Comparison of ENCODE assay signal across 23 cellular contexts in the genomic region with DNA sequence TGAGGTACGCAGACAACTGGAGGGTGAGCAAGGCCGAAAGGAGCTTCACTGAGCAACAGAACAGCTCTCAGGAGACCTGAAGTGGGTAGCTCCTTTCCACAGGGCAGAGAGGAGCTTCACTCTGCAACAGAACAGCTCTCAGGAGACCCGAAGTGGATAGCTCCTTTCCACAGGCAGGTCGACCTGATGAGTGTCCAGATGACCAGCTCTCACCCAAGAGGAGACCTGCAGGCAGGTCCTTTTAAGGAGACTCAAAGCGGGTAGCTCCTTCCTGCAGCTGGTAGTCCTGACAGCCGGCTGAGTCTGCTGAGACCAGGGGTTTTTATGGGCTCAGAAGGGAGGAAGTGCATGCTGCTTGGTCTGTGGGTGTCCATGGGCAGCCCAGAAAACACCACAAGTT. TPM values are rescaled to one million over a fixed set of nuclear protein-coding genes. Genes with fewer than 3 reads are reported as not detected.
DNase-seq lines count a peak whose midpoint lies in the region; ATAC-seq, FAIRE-seq and TF ChIP-seq lines count a peak whose summit lies in the region.
"Had no signal": no experiment of that assay in that cellular context is flagged by ENCODE, and none has a peak within 500 bp of the region (broad histone marks: within the 10 kb centered on the region; RNA-seq: fewer than 3 reads in every experiment).

No MANE protein-coding gene starts in this region.

- TF ChIP-seq EP300 in HepG2 (IDR thresholded peaks at IDR 0.05; ENCODE audit: low read depth in 2 of 2, low read length in 2 of 2) (no peak), HepG2 (CRISPR knock-in tag; IDR thresholded peaks at IDR 0.05; ENCODE audit: borderline replicate concordance) (no peak)

- no peaks in the 10 kb centered on the region for H4K20me1 ChIP-seq in HepG2 (ENCODE audit: insufficient read depth, low read length)
- H4K20me1 ChIP-seq: BLaER1 had no signal

- CTCF ChIA-PET in HepG2 (lab: Yijun Ruan, JAX; ENCODE audit: low intra/inter-chr PET ratio, low total read pairs) = no interaction called here
- CTCF ChIA-PET in CD4-positive, alpha-beta memory T cell (lab: Charles Lee; ENCODE audit: partially characterized antibody) = no interaction called here

- H3K4me1 ChIP-seq in HepG2 (ENCODE audit: insufficient read depth, low read length) (peaks cover 6% of the 10 kb centered on the region), right lobe of liver (no peaks in the 10 kb centered on the region), neuronal stem cell (ENCODE audit: control insufficient read depth in 2 of 2, insufficient read depth in 1 of 2, low read depth in 1 of 2, low read length in 2 of 2) (no peaks in the 10 kb centered on the region)
- no peaks in the 10 kb centered on the region for H3K4me1 ChIP-seq in CD4-positive, alpha-beta memory T cell (ENCODE audit: insufficient read depth, low read length)
- H3K4me1 ChIP-seq: BLaER1 had no signal

- H3K4me3 Mint-ChIP-seq in CD4-positive, alpha-beta memory T cell = no peak overlapping the region
- H3K4me3 Mint-ChIP-seq: CD14-positive monocyte; CD8-positive, alpha-beta T cell; HFFc6; IgD-negative memory B cell had no signal

- H2AFZ ChIP-seq in HepG2 (ENCODE audit: low read length) (no peak overlapping the region), neuronal stem cell (ENCODE audit: low read length) (no peak overlapping the region)
- H2AFZ ChIP-seq: GM23248 had no signal

- peak; percentile 24; the same call in 1 of the 3 replicates for ATAC-seq in HepG2
- ATAC-seq in right lobe of liver = no peak
- no peak for ATAC-seq in GM18861 (IDR thresholded peaks at IDR 0.05; ENCODE audit: unreplicated experiment)
- ATAC-seq in GM21360 (IDR thresholded peaks at IDR 0.05; ENCODE audit: unreplicated experiment) = no peak
- ATAC-seq: CD8-positive, alpha-beta T cell had no signal

- H2BK5ac ChIP-seq in neuronal stem cell (ENCODE audit: low read length) = peak overlapping the region; percentile 87

- no peak for TF ChIP-seq POLR2A in HepG2 (IDR thresholded peaks at IDR 0.05; ENCODE audit: insufficient read depth in 1 of 2, low read depth in 2 of 2, low read length in 2 of 2)
- TF ChIP-seq POLR2A in right lobe of liver (IDR thresholded peaks at IDR 0.05) = no peak

- no peak overlapping the region for H2BK12ac ChIP-seq in neuronal stem cell (ENCODE audit: low read length)

- H3K9me3 Mint-ChIP-seq in CD4-positive, alpha-beta memory T cell = no peaks in the 10 kb centered on the region
- H3K9me3 Mint-ChIP-seq: CD8-positive, alpha-beta T cell; HFFc6; IgD-negative memory B cell had no signal

- H3K4me3 ChIP-seq in HepG2 (replicated peaks in 1 of 3; ENCODE audit: insufficient read depth in 1 of 3, low read depth in 2 of 3, low read length in 3 of 3) (no peak overlapping the region), right lobe of liver (no peak overlapping the region), neuronal stem cell (ENCODE audit: low read length in 2 of 2) (no peak overlapping the region)
- H3K4me3 ChIP-seq in CD4-positive, alpha-beta memory T cell (ENCODE audit: low read length in 2 of 2) = no peak overlapping the region
- H3K4me3 ChIP-seq: BLaER1, GM23248 had no signal

- no peak overlapping the region for H3K4me2 ChIP-seq in HepG2 (ENCODE audit: low read depth, low read length)
- H3K4me2 ChIP-seq in neuronal stem cell (ENCODE audit: insufficient read depth, low read length, poor library complexity, severe bottlenecking) = no peak overlapping the region
- H3K4me2 ChIP-seq: BLaER1 had no signal

- no peak overlapping the region for H2BK120ac ChIP-seq in neuronal stem cell (ENCODE audit: low read depth, low read length)

- WGBS in HepG2 (ENCODE audit: low lambda C conversion rate) = 69% methylated on average over 4 of the region's 6 CpGs
- no CpG with 5 or more reads among the region's 6 CpGs for WGBS in right lobe of liver (ENCODE audit: insufficient coverage, low coverage, low lambda C conversion rate, missing lambda C conversion rate)
- WGBS in neuronal stem cell (ENCODE audit: extremely low coverage in 2 of 2, insufficient read length in 2 of 2, insufficient replicate concordance in 1 of 2), 2 donors = no CpG with 5 or more reads among the region's 6 CpGs

- H3K27me3 Mint-ChIP-seq in CD4-positive, alpha-beta memory T cell = no peaks in the 10 kb centered on the region
- H3K27me3 Mint-ChIP-seq: IgD-negative memory B cell had no signal

- H3K36me3 ChIP-seq in HepG2 (replicated peaks in 1 of 2; ENCODE audit: control insufficient read depth in 1 of 2, insufficient read depth in 2 of 2, low read length in 2 of 2) = no peaks in the 10 kb centered on the region
- H3K36me3 ChIP-seq in right lobe of liver = no peaks in the 10 kb centered on the region
- H3K36me3 ChIP-seq in neuronal stem cell (replicated peaks in 1 of 2; ENCODE audit: control insufficient read depth in 2 of 2, insufficient read depth in 2 of 2, low read length in 2 of 2) = peaks cover 11 to 35% of the 10 kb centered on the region in 2 donors
- no peaks in the 10 kb centered on the region for H3K36me3 ChIP-seq in CD4-positive, alpha-beta memory T cell (ENCODE audit: insufficient read depth, low read length)

- no peak overlapping the region for H2BK15ac ChIP-seq in neuronal stem cell (ENCODE audit: low read length)

- no peaks in the 10 kb centered on the region for H3K4me1 Mint-ChIP-seq in CD4-positive, alpha-beta memory T cell
- H3K4me1 Mint-ChIP-seq: IgD-negative memory B cell had no signal

- H3K23ac ChIP-seq in neuronal stem cell (ENCODE audit: low read depth, low read length, poor library complexity) = no peak overlapping the region

- H2AK5ac ChIP-seq in neuronal stem cell (ENCODE audit: low read depth, low read length) = no peak overlapping the region

- H3K9me3 ChIP-seq in HepG2 (ENCODE audit: low read length) = no peaks in the 10 kb centered on the region
- no peaks in the 10 kb centered on the region for H3K9me3 ChIP-seq in right lobe of liver
- H3K9me3 ChIP-seq in neuronal stem cell (replicated peaks in 1 of 2; ENCODE audit: control insufficient read depth in 2 of 2, insufficient read depth in 1 of 2, low read depth in 1 of 2, low read length in 2 of 2) = peaks cover 0 to 2% of the 10 kb centered on the region in 2 donors
- H3K9me3 ChIP-seq in CD4-positive, alpha-beta memory T cell (ENCODE audit: control insufficient read depth in 1 of 2, low read length in 2 of 2) = no peaks in the 10 kb centered on the region
- H3K9me3 ChIP-seq: BLaER1 had no signal

- DNase-seq in HepG2 (ENCODE audit: low spot score) = no peak
- no peak for DNase-seq in right lobe of liver
- peak; percentile 23 for DNase-seq in RPMI8226
- peak; percentile 20 for DNase-seq in UCSD-AML1 (lab: John Stamatoyannopoulos, UW; ENCODE audit: unreplicated experiment)
- no peak for DNase-seq in neuronal stem cell (ENCODE audit: low spot score)
- no peak for DNase-seq in CD4-positive, alpha-beta memory T cell
- DNase-seq: 8988T; Calu3; CD8-positive, alpha-beta T cell; DMS79 treated with DMSO at 0.1 percent for 48 hours; GF-D8; GM23248; HCEC 1CT; HFFc6; KG1 had no signal

- peaks cover 3% of the 10 kb centered on the region for H3K79me1 ChIP-seq in neuronal stem cell (ENCODE audit: low read depth, low read length)

- in situ Hi-C loops in HepG2 (cut with HindIII; ENCODE audit: extremely low pct_ligation_motif_present, low pct_unique_long_range_greater_than_20kb) = no loop called here

- H3K27ac ChIP-seq in HepG2 (ENCODE audit: extremely low read length, insufficient read depth, low read length) (no peak overlapping the region), right lobe of liver (no peak overlapping the region), neuronal stem cell (replicated peaks; ENCODE audit: low read length) (no peak overlapping the region)
- H3K27ac ChIP-seq in CD4-positive, alpha-beta memory T cell (ENCODE audit: low read depth, low read length) = no peak overlapping the region
- H3K27ac ChIP-seq: BLaER1, GM23248 had no signal

- no peak overlapping the region for H3K4ac ChIP-seq in neuronal stem cell (ENCODE audit: low read length)

- no peak overlapping the region for H3K14ac ChIP-seq in neuronal stem cell (ENCODE audit: low read length)

- no peak overlapping the region for H4K8ac ChIP-seq in neuronal stem cell (ENCODE audit: low read depth, low read length)

- H3K9ac ChIP-seq in HepG2 (ENCODE audit: insufficient read depth, low read depth, low read length) = no peak overlapping the region
- H3K9ac ChIP-seq in neuronal stem cell (ENCODE audit: low read depth, low read length, poor library complexity) = no peak overlapping the region
- H3K9ac ChIP-seq: BLaER1, GM23248 had no signal

- H4K91ac ChIP-seq in neuronal stem cell (ENCODE audit: low read depth, low read length, poor library complexity) = no peak overlapping the region

- BruUV-seq in HepG2 (replicated peaks; lab: Mats Ljungman, UMichigan) = no TSS peak

- TF ChIP-seq CTCF in HepG2 (CRISPR knock-in tag; IDR thresholded peaks at IDR 0.05) (no peak), right lobe of liver (IDR thresholded peaks at IDR 0.05) (no peak)

- POLR2A ChIA-PET in HepG2 (lab: Yijun Ruan, JAX) = no interaction called here
- POLR2A ChIA-PET in CD4-positive, alpha-beta memory T cell (lab: Charles Lee; ENCODE audit: partially characterized antibody) = no interaction called here

- TF ChIP-seq RAD21 in HepG2 (CRISPR knock-in tag; IDR thresholded peaks at IDR 0.05) = no peak

- H3K79me2 ChIP-seq in HepG2 (ENCODE audit: insufficient read depth, low read length) = no peaks in the 10 kb centered on the region

- no peak for FAIRE-seq in HepG2 (lab: Jason Lieb, UNC)
- FAIRE-seq: GM12892, GM18507, HTR-8/SVneo had no signal

- peaks cover 0 to 3% of the 10 kb centered on the region in 2 donors for H3K36me3 Mint-ChIP-seq in CD4-positive, alpha-beta memory T cell
- H3K36me3 Mint-ChIP-seq: CD14-positive monocyte; CD8-positive, alpha-beta T cell; IgD-negative memory B cell had no signal

- H3K18ac ChIP-seq in neuronal stem cell (ENCODE audit: low read length) = no peak overlapping the region

- H3K27ac Mint-ChIP-seq in CD4-positive, alpha-beta memory T cell = no peak overlapping the region
- H3K27ac Mint-ChIP-seq: CD8-positive, alpha-beta T cell; HFFc6; IgD-negative memory B cell had no signal

- H3K27me3 ChIP-seq in HepG2 (ENCODE audit: control insufficient read depth in 1 of 2, insufficient read depth in 2 of 2, low read length in 2 of 2) (no peaks in the 10 kb centered on the region), right lobe of liver (no peaks in the 10 kb centered on the region), neuronal stem cell (ENCODE audit: control insufficient read depth in 3 of 3, insufficient read depth in 3 of 3, low read depth in 1 of 3, low read length in 3 of 3) (no peaks in the 10 kb centered on the region)
- no peaks in the 10 kb centered on the region for H3K27me3 ChIP-seq in CD4-positive, alpha-beta memory T cell (ENCODE audit: insufficient read depth, low read length)
- H3K27me3 ChIP-seq: BLaER1 had no signal

- intact Hi-C loops in HepG2 (cut with micrococcal nuclease; ENCODE audit: unreplicated experiment) = no loop called here
- intact Hi-C loops in right lobe of liver (cut with DNase I) = no loop called here
- intact Hi-C loops in CD4-positive, alpha-beta memory T cell (cut with micrococcal nuclease) = no loop called here

RNA-seq across cellular contexts. Expression of gene ZBTB8OS, which starts 43.8 kb away (rescaled TPM):
- total RNA-seq in HepG2 (2016; rRNA removed; fragmentation: Illumina TruSeq; extraction: Trizol) (84.8 and 98.0 TPM in 2 replicates), right lobe of liver (10 to 100 TPM; 14.1 to 27.6 (median 19.6) TPM)
- total RNA-seq in HepG2 (2016; cell fraction: cytosol; rRNA removed; fragmentation: Illumina TruSeq; extraction: Trizol; ENCODE audit: low read depth) = 40.9 and 53.0 TPM in 2 replicates
- 88.0 and 114 TPM in 2 replicates for total RNA-seq in HepG2 (2016; cell fraction: insoluble cytoplasmic fraction; rRNA removed; fragmentation: Illumina TruSeq; extraction: Trizol)
- total RNA-seq in HepG2 (2016; cell fraction: membrane; rRNA removed; fragmentation: Illumina TruSeq; extraction: Trizol) = 51.0 and 60.6 TPM in 2 replicates
- total RNA-seq in HepG2 (2016; cell fraction: nucleus; rRNA removed; fragmentation: Illumina TruSeq; extraction: Trizol) = 37.3 and 44.7 TPM in 2 replicates
- 43.2 and 57.7 TPM in 2 replicates for polyA plus RNA-seq in HepG2 (2011; rRNA removed)
- polyA plus RNA-seq in HepG2 (2011; cell fraction: cytosol; rRNA removed) = 29.4 and 47.2 TPM in 2 replicates
- 14.4 and 22.1 TPM in 2 replicates for polyA plus RNA-seq in HepG2 (2011; cell fraction: nucleus; rRNA removed)
- 56.4 and 66.6 TPM in 2 replicates for polyA plus RNA-seq in HepG2 (2012)
- 40.3 and 46.7 TPM in 2 replicates for polyA plus RNA-seq in HepG2 (2016; cell fraction: cytosol; fragmentation: Illumina TruSeq; extraction: Trizol; ENCODE audit: low read depth)
- 108 and 130 TPM in 2 replicates for polyA plus RNA-seq in HepG2 (2016; cell fraction: insoluble cytoplasmic fraction; fragmentation: Illumina TruSeq; extraction: Trizol; ENCODE audit: low read depth)
- 49.0 and 60.3 TPM in 2 replicates for polyA plus RNA-seq in HepG2 (2016; cell fraction: membrane; fragmentation: Illumina TruSeq; extraction: Trizol; ENCODE audit: low read depth)
- 67.9 and 77.3 TPM in 2 replicates for polyA plus RNA-seq in HepG2 (2016; cell fraction: nucleus; fragmentation: Illumina TruSeq; extraction: Trizol; ENCODE audit: insufficient read depth, low read depth)
- polyA minus RNA-seq in HepG2 (2011; rRNA and poly(A)+ RNA removed; ENCODE audit: low replicate concordance) = 8.8 and 12.4 TPM in 2 replicates
- polyA minus RNA-seq in HepG2 (2011; cell fraction: cytosol; rRNA and poly(A)+ RNA removed) = 8.7 and 14.6 TPM in 2 replicates
- 37.0 and 37.7 TPM in 2 replicates for polyA minus RNA-seq in HepG2 (2011; cell fraction: nucleus; rRNA and poly(A)+ RNA removed)
- 43.1 TPM for polyA plus RNA-seq in neuronal stem cell (2013, experiment 1 of 2)
- polyA plus RNA-seq in neuronal stem cell (2013, experiment 2 of 2) = 44.1 TPM
- total RNA-seq in CD4-positive, alpha-beta memory T cell = 10 to 100 TPM; 54.0 to 56.4 TPM
- 10 to 100 TPM; 69.9 to 94.4 TPM for polyA plus RNA-seq in CD4-positive, alpha-beta memory T cell

RNA-seq across cellular contexts. Expression of gene RBBP4, which starts 44.4 kb away (rescaled TPM):
- total RNA-seq in HepG2 (2016; rRNA removed; fragmentation: Illumina TruSeq; extraction: Trizol) (166 and 305 TPM in 2 replicates), right lobe of liver (10 to 100 TPM; 50.1 to 66.1 (median 58.8) TPM)
- 37.3 and 46.0 TPM in 2 replicates for total RNA-seq in HepG2 (2016; cell fraction: cytosol; rRNA removed; fragmentation: Illumina TruSeq; extraction: Trizol; ENCODE audit: low read depth)
- total RNA-seq in HepG2 (2016; cell fraction: insoluble cytoplasmic fraction; rRNA removed; fragmentation: Illumina TruSeq; extraction: Trizol) = 177 and 299 TPM in 2 replicates
- total RNA-seq in HepG2 (2016; cell fraction: membrane; rRNA removed; fragmentation: Illumina TruSeq; extraction: Trizol) = 67.8 and 83.4 TPM in 2 replicates
- 140 and 152 TPM in 2 replicates for total RNA-seq in HepG2 (2016; cell fraction: nucleus; rRNA removed; fragmentation: Illumina TruSeq; extraction: Trizol)
- 56.3 and 64.4 TPM in 2 replicates for polyA plus RNA-seq in HepG2 (2011; rRNA removed)
- 36.1 and 53.3 TPM in 2 replicates for polyA plus RNA-seq in HepG2 (2011; cell fraction: cytosol; rRNA removed)
- 68.0 and 80.6 TPM in 2 replicates for polyA plus RNA-seq in HepG2 (2011; cell fraction: nucleus; rRNA removed)
- 110 and 117 TPM in 2 replicates for polyA plus RNA-seq in HepG2 (2012)
- 14.3 and 16.1 TPM in 2 replicates for polyA plus RNA-seq in HepG2 (2016; cell fraction: cytosol; fragmentation: Illumina TruSeq; extraction: Trizol; ENCODE audit: low read depth)
- polyA plus RNA-seq in HepG2 (2016; cell fraction: insoluble cytoplasmic fraction; fragmentation: Illumina TruSeq; extraction: Trizol; ENCODE audit: low read depth) = 281 and 295 TPM in 2 replicates
- 29.4 and 38.8 TPM in 2 replicates for polyA plus RNA-seq in HepG2 (2016; cell fraction: membrane; fragmentation: Illumina TruSeq; extraction: Trizol; ENCODE audit: low read depth)
- 174 and 180 TPM in 2 replicates for polyA plus RNA-seq in HepG2 (2016; cell fraction: nucleus; fragmentation: Illumina TruSeq; extraction: Trizol; ENCODE audit: insufficient read depth, low read depth)
- polyA minus RNA-seq in HepG2 (2011; rRNA and poly(A)+ RNA removed; ENCODE audit: low replicate concordance) = 72.7 and 122 TPM in 2 replicates
- 73.0 and 79.8 TPM in 2 replicates for polyA minus RNA-seq in HepG2 (2011; cell fraction: cytosol; rRNA and poly(A)+ RNA removed)
- polyA minus RNA-seq in HepG2 (2011; cell fraction: nucleus; rRNA and poly(A)+ RNA removed) = 125 and 154 TPM in 2 replicates
- 209 TPM for polyA plus RNA-seq in neuronal stem cell (2013, experiment 1 of 2)
- polyA plus RNA-seq in neuronal stem cell (2013, experiment 2 of 2) = 210 TPM
- total RNA-seq in CD4-positive, alpha-beta memory T cell = 100 to 1,000 TPM; 185 to 186 TPM
- 100 to 1,000 TPM; 246 to 374 TPM for polyA plus RNA-seq in CD4-positive, alpha-beta memory T cell

Comparison
In these comparisons a context has a peak if more than half of its experiments do, and no peak if none do; other contexts are left out.
1. DNase-seq: peak in RPMI8226 (single experiment) and UCSD-AML1 (single experiment); none in HepG2 (single experiment), right lobe of liver (0 of 3), neuronal stem cell (single experiment) and CD4-positive, alpha-beta memory T cell (0 of 5).